ENCODE assay signal across 8 cellular contexts in the genomic region with DNA sequence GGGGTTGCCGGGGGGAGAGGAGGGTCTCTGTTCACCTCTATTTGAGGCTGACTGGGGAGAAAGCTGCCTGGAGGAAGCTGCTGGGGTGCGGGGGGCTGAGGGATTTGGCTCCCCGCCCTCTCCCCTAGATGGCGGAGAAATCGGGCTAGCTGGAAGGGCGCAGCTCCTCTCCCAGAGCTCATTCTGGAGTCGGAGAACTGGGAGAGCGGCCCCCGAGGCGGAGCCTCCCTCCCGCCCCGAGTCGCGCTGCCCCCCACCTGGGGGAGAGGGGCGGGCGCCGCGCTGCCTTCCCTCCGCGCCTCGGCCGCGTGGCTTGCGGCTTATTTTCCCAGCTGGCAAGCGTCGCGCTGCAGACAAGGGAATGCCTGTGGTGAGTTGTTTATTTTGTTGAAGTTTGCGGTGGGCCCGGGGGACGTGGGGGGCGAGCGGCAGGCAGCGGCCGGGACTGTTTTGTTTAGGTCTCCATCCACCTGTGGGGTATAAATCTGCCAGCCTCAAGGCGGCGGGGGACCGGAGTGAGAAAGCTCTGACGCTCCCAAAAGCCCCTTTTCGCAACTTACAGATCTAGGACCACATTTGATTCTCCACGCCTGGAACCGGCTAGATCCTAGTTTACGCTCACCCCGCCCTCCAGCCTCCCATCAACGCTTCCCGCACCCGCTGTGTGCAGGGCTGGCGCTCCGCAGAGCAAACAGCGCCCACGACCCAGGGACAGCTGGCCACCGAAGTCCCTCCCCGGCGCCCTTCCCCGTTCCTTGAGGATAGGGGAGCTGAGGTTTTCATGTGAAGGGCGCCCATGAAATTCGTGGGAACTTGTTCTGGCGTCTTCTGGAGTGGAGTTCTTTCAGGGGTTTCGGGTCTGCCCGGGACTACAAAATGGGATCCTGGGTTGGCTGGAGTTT. TPM values are rescaled to one million over a fixed set of nuclear protein-coding genes. Genes with fewer than 3 reads are reported as not detected.
DNase-seq lines count a peak whose midpoint lies in the region; ATAC-seq lines count a peak whose summit lies in the region.

No MANE protein-coding gene starts in this region.

- CTCF ChIA-PET in activated naive CD4-positive, alpha-beta T cell treated with anti-CD3 and anti-CD28 coated beads, Interleukin-2, amount 10 ng/mL, durations not matched to agents 7 days and 5 days (lab: Charles Lee): interaction anchor here (1.0 to 6.7 kb wide), 12 partner anchors 10 to 292 kb away, joined by 3 to 61 read pairs (median 6); no protein-coding TSS in a partner anchor

- H3K36me3 Mint-ChIP-seq in activated naive CD4-positive, alpha-beta T cell treated with anti-CD3 and anti-CD28 coated beads, Interleukin-2, amount 10 ng/mL, durations not matched to agents 7 days and 5 days: peaks cover 2% of the 10 kb centered on the region

- peak overlapping the region; percentile 65 for H3K27ac Mint-ChIP-seq in activated naive CD4-positive, alpha-beta T cell treated with anti-CD3 and anti-CD28 coated beads, Interleukin-2, amount 10 ng/mL, durations not matched to agents 7 days and 5 days

- no peaks in the 10 kb centered on the region for H3K9me3 Mint-ChIP-seq in activated naive CD4-positive, alpha-beta T cell treated with anti-CD3 and anti-CD28 coated beads, Interleukin-2, amount 10 ng/mL, durations not matched to agents 7 days and 5 days

- ATAC-seq in GM18519 (IDR thresholded peaks at IDR 0.05; ENCODE audit: low FRiP score, unreplicated experiment): no peak

- peak overlapping the region; percentile 81 for H3K4me3 Mint-ChIP-seq in activated naive CD4-positive, alpha-beta T cell treated with anti-CD3 and anti-CD28 coated beads, Interleukin-2, amount 10 ng/mL, durations not matched to agents 7 days and 5 days

- H3K27me3 Mint-ChIP-seq in activated naive CD4-positive, alpha-beta T cell treated with anti-CD3 and anti-CD28 coated beads, Interleukin-2, amount 10 ng/mL, durations not matched to agents 7 days and 5 days: peaks cover 83% of the 10 kb centered on the region

- peak; percentile 2 to 45 for DNase-seq in NCI-H187 (lab: John Stamatoyannopoulos, UW)
- no peak for DNase-seq in NCI-H187 treated with DMSO at 0.1 percent for 48 hours (lab: John Stamatoyannopoulos, UW)
- peak; percentile 37 for DNase-seq in NCI-H226
- peak; percentile 29 for DNase-seq in activated naive CD4-positive, alpha-beta T cell treated with anti-CD3 and anti-CD28 coated beads, Interleukin-2, amount 10 ng/mL, durations not matched to agents 7 days and 5 days
- peak; percentile 59 for DNase-seq in glomerular visceral epithelial cell (ENCODE audit: extremely low spot score)
- peak; percentile 21 for DNase-seq in occipital lobe (lab: John Stamatoyannopoulos, UW)
- no peak for DNase-seq in MV-4-11 (lab: John Stamatoyannopoulos, UW)

- peaks cover 53% of the 10 kb centered on the region for H3K4me1 Mint-ChIP-seq in activated naive CD4-positive, alpha-beta T cell treated with anti-CD3 and anti-CD28 coated beads, Interleukin-2, amount 10 ng/mL, durations not matched to agents 7 days and 5 days

RNA-seq across cellular contexts. Expression of a gene that starts 4.0 kb away (rescaled TPM):
- total RNA-seq in occipital lobe: 51.9 TPM

Comparison
In these comparisons a context has a peak if more than half of its experiments do, and no peak if none do; other contexts are left out.
1. DNase-seq: peak in NCI-H187 (2 of 2), NCI-H226 (single experiment), activated naive CD4-positive, alpha-beta T cell treated with anti-CD3 and anti-CD28 coated beads, Interleukin-2, amount 10 ng/mL, durations not matched to agents 7 days and 5 days (single experiment), glomerular visceral epithelial cell (single experiment) and occipital lobe (single experiment); none in NCI-H187 treated with DMSO at 0.1 percent for 48 hours (single experiment) and MV-4-11 (single experiment).